17 cellular contexts compared by ENCODE assay signal in the genomic region with DNA sequence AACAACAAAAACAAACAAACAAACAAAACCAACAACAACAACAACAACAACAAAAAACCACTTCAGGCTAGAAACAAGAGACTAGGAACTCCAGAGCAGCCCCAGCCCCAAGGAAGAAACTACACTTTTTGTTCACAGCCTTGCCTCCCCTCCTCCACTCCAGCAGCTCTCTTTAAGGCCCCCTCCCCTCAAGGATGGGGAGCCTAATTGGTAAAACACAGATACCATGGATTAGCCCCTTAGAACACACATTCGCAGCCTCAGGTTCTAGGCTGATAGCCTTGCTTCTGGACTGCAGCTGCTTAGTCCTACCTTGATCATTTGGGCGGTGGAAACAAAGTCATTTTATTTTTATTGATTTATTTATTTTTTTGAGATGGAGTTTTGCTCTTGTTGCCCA. TPM values are rescaled to one million over a fixed set of nuclear protein-coding genes. Genes with fewer than 3 reads are reported as not detected.
DNase-seq lines count a peak whose midpoint lies in the region; ATAC-seq and TF ChIP-seq lines count a peak whose summit lies in the region.
"Had no signal": no experiment of that assay in that cellular context is flagged by ENCODE, and none has a peak within 500 bp of the region (broad histone marks: within the 10 kb centered on the region; RNA-seq: fewer than 3 reads in every experiment).

No MANE protein-coding gene starts in this region.

- POLR2A ChIA-PET in WTC11 (lab: Charles Lee): no interaction called here

- no peak for TF ChIP-seq POLR2A in esophagus muscularis mucosa (IDR thresholded peaks at IDR 0.05; ENCODE audit: low read depth)

- no peaks in the 10 kb centered on the region for H3K9me3 Mint-ChIP-seq in activated T-cell treated with anti-CD3 and anti-CD28 coated beads, Interleukin-2, amount 50 U/mL, for 72 hours
- no peaks in the 10 kb centered on the region for H3K9me3 Mint-ChIP-seq in WTC11

- H2AFZ ChIP-seq in osteoblast (ENCODE audit: low read length): no peak overlapping the region

- H3K79me2 ChIP-seq in osteoblast (ENCODE audit: insufficient read depth, low read length): peaks cover 94% of the 10 kb centered on the region

- H3K36me3 Mint-ChIP-seq in activated T-cell treated with anti-CD3 and anti-CD28 coated beads, Interleukin-2, amount 50 U/mL, for 72 hours (ENCODE audit: insufficient read depth in 2 of 2): peaks cover 3 to 5% of the 10 kb centered on the region in 2 donors
- peaks cover 30% of the 10 kb centered on the region for H3K36me3 Mint-ChIP-seq in WTC11

- peaks cover 81 to 98% (median 88%) of the 10 kb centered on the region in 4 donors for H3K4me1 ChIP-seq in esophagus muscularis mucosa
- peaks cover 63 to 83% of the 10 kb centered on the region in 2 donors for H3K4me1 ChIP-seq in thoracic aorta (ENCODE audit: control insufficient read depth in 1 of 2, low read depth in 2 of 2)
- H3K4me1 ChIP-seq in osteoblast (ENCODE audit: insufficient read depth, low read length): peaks cover 29% of the 10 kb centered on the region
- H3K4me1 ChIP-seq: SJCRH30 had no signal

- intact Hi-C loops in esophagus muscularis mucosa (cut with DNase I): loop anchor here (5.0 kb wide), 1 partner anchor 48 kb away; a partner anchor contains a TSS

- no peaks in the 10 kb centered on the region for H3K27me3 ChIP-seq in esophagus muscularis mucosa
- no peaks in the 10 kb centered on the region for H3K27me3 ChIP-seq in thoracic aorta (replicated peaks; ENCODE audit: insufficient read depth)
- no peaks in the 10 kb centered on the region for H3K27me3 ChIP-seq in osteoblast (ENCODE audit: insufficient read depth, low read length)
- H3K27me3 ChIP-seq: SJCRH30 had no signal

- H3K4me1 Mint-ChIP-seq in activated T-cell treated with anti-CD3 and anti-CD28 coated beads, Interleukin-2, amount 50 U/mL, for 72 hours (ENCODE audit: low read depth): peaks cover 56% of the 10 kb centered on the region
- H3K4me1 Mint-ChIP-seq in WTC11: peaks cover 40% of the 10 kb centered on the region

- WGBS in esophagus muscularis mucosa: 81% methylated on average over 2 of the region's 2 CpGs

- DNase-seq in activated T-cell treated with anti-CD3 and anti-CD28 coated beads, Interleukin-2, amount 50 U/mL, for 72 hours: no peak
- DNase-seq in activated T-cell treated with anti-CD3 and anti-CD28 coated beads for 4 hours: no peak
- no peak for DNase-seq in WTC11 (ENCODE audit: low spot score)
- no peak for DNase-seq in esophagus muscularis mucosa (ENCODE audit: extremely low spot score)
- no peak for DNase-seq in thoracic aorta (ENCODE audit: low spot score)
- no peak for DNase-seq in osteoblast (ENCODE audit: insufficient read length, low spot score, missing footprints)
- DNase-seq in DMS153 (lab: John Stamatoyannopoulos, UW): no peak
- DNase-seq: activated CD8-positive, alpha-beta memory T cell treated with anti-CD3 and anti-CD28 coated beads, Interleukin-2, amount 10 ng/mL, durations not matched to agents 7 days and 5 days; activated naive CD4-positive, alpha-beta T cell treated with anti-CD3 and anti-CD28 coated beads, Interleukin-2, amount 50 U/mL, for 16 hours; COR-L47; NCI-H2029 treated with DMSO at 0.1 percent for 48 hours; NCI-H524 treated with DMSO at 0.1 percent for 48 hours; posterior cingulate gyrus; stimulated activated CD4-positive, alpha-beta T cell treated with anti-CD3 and anti-CD28 coated beads, Interleukin-12 subunit alpha, Interleukin-12 subunit beta, amount 100 ng/mL, for 4 hours; stimulated activated naive CD4-positive, alpha-beta T cell treated with Interleukin-2 at 50 U/mL for 16 hours had no signal

- H3K4me3 Mint-ChIP-seq in activated T-cell treated with anti-CD3 and anti-CD28 coated beads, Interleukin-2, amount 50 U/mL, for 72 hours: no peak overlapping the region
- H3K4me3 Mint-ChIP-seq in WTC11: no peak overlapping the region
- H3K4me3 Mint-ChIP-seq: activated CD8-positive, alpha-beta memory T cell treated with anti-CD3 and anti-CD28 coated beads, Interleukin-2, amount 10 ng/mL, durations not matched to agents 7 days and 5 days had no signal

- H4K20me1 ChIP-seq in osteoblast (ENCODE audit: insufficient read depth, low read length): peaks cover 87% of the 10 kb centered on the region

- H3K27me3 Mint-ChIP-seq in activated T-cell treated with anti-CD3 and anti-CD28 coated beads, Interleukin-2, amount 50 U/mL, for 72 hours (ENCODE audit: low read depth): no peaks in the 10 kb centered on the region
- no peaks in the 10 kb centered on the region for H3K27me3 Mint-ChIP-seq in WTC11 (ENCODE audit: low read depth)
- H3K27me3 Mint-ChIP-seq: activated CD8-positive, alpha-beta memory T cell treated with anti-CD3 and anti-CD28 coated beads, Interleukin-2, amount 10 ng/mL, durations not matched to agents 7 days and 5 days had no signal

- H3K27ac ChIP-seq in esophagus muscularis mucosa (replicated peaks in 1 of 4) (peak overlapping the region; percentile 46 to 100 (median 70)), thoracic aorta (peak overlapping the region; percentile 27 to 61), osteoblast (ENCODE audit: low read depth, low read length) (no peak overlapping the region)
- H3K27ac ChIP-seq: SJCRH30 had no signal

- H3K4me3 ChIP-seq in esophagus muscularis mucosa (peak overlapping the region in 1 of 4 donors; percentile 26), thoracic aorta (no peak overlapping the region), osteoblast (ENCODE audit: insufficient read depth, low read length) (no peak overlapping the region)
- H3K4me3 ChIP-seq: SJCRH30 had no signal

- no peak for ATAC-seq in activated T-cell treated with anti-CD3 and anti-CD28 coated beads, Interleukin-2, amount 50 U/mL, for 72 hours (replicated peaks in 1 of 2)
- ATAC-seq in WTC11: no peak
- ATAC-seq in thoracic aorta (ENCODE audit: insufficient number of reproducible peaks, low FRiP score, low read depth): no peak
- no peak for ATAC-seq in GM18520 (IDR thresholded peaks at IDR 0.05; ENCODE audit: unreplicated experiment)
- ATAC-seq: activated CD8-positive, alpha-beta memory T cell treated with anti-CD3 and anti-CD28 coated beads, Interleukin-2, amount 10 ng/mL, durations not matched to agents 7 days and 5 days had no signal

- H3K36me3 ChIP-seq in esophagus muscularis mucosa (peaks cover 40 to 55% (median 41%) of the 10 kb centered on the region in 4 donors), thoracic aorta (peaks cover 41% of the 10 kb centered on the region), osteoblast (ENCODE audit: insufficient read depth, low read length) (peaks cover 43% of the 10 kb centered on the region)

- no peak for TF ChIP-seq EP300 in esophagus muscularis mucosa (IDR thresholded peaks at IDR 0.05)

- CTCF ChIA-PET in WTC11 (lab: Charles Lee): interaction anchor here (0.7 to 2.1 kb wide), 3 partner anchors 9 to 66 kb away, joined by 3 to 6 read pairs (median 4); no protein-coding TSS in a partner anchor

- TF ChIP-seq CTCF in WTC11 (IDR thresholded peaks at IDR 0.05) (no peak), esophagus muscularis mucosa (IDR thresholded peaks at IDR 0.05) (no peak), thoracic aorta (IDR thresholded peaks at IDR 0.05) (no peak), osteoblast (IDR thresholded peaks at IDR 0.05; ENCODE audit: extremely low read depth, low read depth, low read length) (no peak)

- H3K9me3 ChIP-seq in esophagus muscularis mucosa: no peaks in the 10 kb centered on the region
- H3K9me3 ChIP-seq in thoracic aorta: no peaks in the 10 kb centered on the region
- H3K9me3 ChIP-seq in osteoblast (ENCODE audit: low read depth, low read length): no peaks in the 10 kb centered on the region
- H3K9me3 ChIP-seq: SJCRH30 had no signal

- H3K27ac Mint-ChIP-seq in activated T-cell treated with anti-CD3 and anti-CD28 coated beads, Interleukin-2, amount 50 U/mL, for 72 hours: peak overlapping the region; percentile 60
- H3K27ac Mint-ChIP-seq in WTC11: peak overlapping the region; percentile 86; the same call in 1 of the 2 replicates

- no peak overlapping the region for H3K4me2 ChIP-seq in osteoblast (ENCODE audit: insufficient read depth, low read length)

TF ChIP-seq in WTC11, 78 proteins besides CTCF, POLR2A, EP300 and RAD21 (continues in another document):
- no peak for TF ChIP-seq ETV6 (CRISPR knock-in tag; IDR thresholded peaks at IDR 0.05)
- TF ChIP-seq, protein P1, sequence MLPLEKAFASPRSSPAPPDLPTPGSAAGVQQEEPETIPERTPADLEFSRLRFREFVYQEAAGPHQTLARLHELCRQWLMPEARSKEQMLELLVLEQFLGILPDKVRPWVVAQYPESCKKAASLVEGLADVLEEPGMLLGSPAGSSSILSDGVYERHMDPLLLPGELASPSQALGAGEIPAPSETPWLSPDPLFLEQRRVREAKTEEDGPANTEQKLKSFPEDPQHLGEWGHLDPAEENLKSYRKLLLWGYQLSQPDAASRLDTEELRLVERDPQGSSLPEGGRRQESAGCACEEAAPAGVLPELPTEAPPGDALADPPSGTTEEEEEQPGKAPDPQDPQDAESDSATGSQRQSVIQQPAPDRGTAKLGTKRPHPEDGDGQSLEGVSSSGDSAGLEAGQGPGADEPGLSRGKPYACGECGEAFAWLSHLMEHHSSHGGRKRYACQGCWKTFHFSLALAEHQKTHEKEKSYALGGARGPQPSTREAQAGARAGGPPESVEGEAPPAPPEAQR (CRISPR knock-in tag; IDR thresholded peaks at IDR 0.05): no peak

RNA-seq across cellular contexts. Expression of a gene that starts 11.9 kb away (rescaled TPM):
- total RNA-seq in activated T-cell treated with anti-CD3 and anti-CD28 coated beads, Interleukin-2, amount 50 U/mL, for 72 hours: 1 to 10 TPM; 4.8 to 5.5 TPM
- total RNA-seq in WTC11 (2021): 0.42 to 0.78 TPM (median 0.57 TPM) in 3 replicates
- total RNA-seq in esophagus muscularis mucosa: 1 to 10 TPM; 2.2 to 5.8 (median 2.8) TPM
- 10 to 100 TPM in 1 of 2 donors, 1 to 10 TPM in 1; 2.2 to 15.3 TPM for total RNA-seq in thoracic aorta
- total RNA-seq in osteoblast: 5.4 and 7.1 TPM in 2 replicates

RNA-seq across cellular contexts. Expression of a gene that starts 16.1 kb away (rescaled TPM):
- total RNA-seq in activated T-cell treated with anti-CD3 and anti-CD28 coated beads, Interleukin-2, amount 50 U/mL, for 72 hours: 100 to 1,000 TPM; 108 to 109 TPM
- total RNA-seq in WTC11 (2021): 97.0 to 122 TPM (median 101 TPM) in 3 replicates
- 100 to 1,000 TPM; 127 to 249 (median 196) TPM for total RNA-seq in esophagus muscularis mucosa
- 100 to 1,000 TPM; 170 to 222 TPM for total RNA-seq in thoracic aorta
- total RNA-seq in osteoblast: 105 and 116 TPM in 2 replicates

RNA-seq across cellular contexts. Expression of a gene that starts 47.8 kb away (rescaled TPM):
- total RNA-seq in activated T-cell treated with anti-CD3 and anti-CD28 coated beads, Interleukin-2, amount 50 U/mL, for 72 hours: 10 to 100 TPM; 30.4 to 30.9 TPM
- 48.6 to 49.5 TPM (median 48.7 TPM) in 3 replicates for total RNA-seq in WTC11 (2021)
- 10 to 100 TPM; 17.6 to 38.4 (median 29.2) TPM for total RNA-seq in esophagus muscularis mucosa
- 10 to 100 TPM; 15.4 to 19.3 TPM for total RNA-seq in thoracic aorta
- 18.1 and 18.3 TPM in 2 replicates for total RNA-seq in osteoblast

RNA-seq across cellular contexts. Expression of a gene that starts 58.0 kb away (rescaled TPM):
- total RNA-seq in activated T-cell treated with anti-CD3 and anti-CD28 coated beads, Interleukin-2, amount 50 U/mL, for 72 hours: 1 to 10 TPM; 4.9 to 6.9 TPM
- total RNA-seq in WTC11 (2021) (3.2 to 3.8 TPM (median 3.3 TPM) in 3 replicates), esophagus muscularis mucosa (10 to 100 TPM in 2 of 4 donors, 1 to 10 TPM in 2; 6.6 to 13.2 (median 10.0) TPM), thoracic aorta (1 to 10 TPM; 7.0 to 9.7 TPM), osteoblast (8.3 and 8.8 TPM in 2 replicates)

RNA-seq across cellular contexts. Expression of a gene that starts 58.5 kb away (rescaled TPM):
- total RNA-seq in activated T-cell treated with anti-CD3 and anti-CD28 coated beads, Interleukin-2, amount 50 U/mL, for 72 hours: 10 to 100 TPM; 18.7 TPM
- total RNA-seq in WTC11 (2021): 25.5 to 31.7 TPM (median 28.6 TPM) in 3 replicates
- total RNA-seq in esophagus muscularis mucosa: 1 to 10 TPM; 4.2 to 9.8 (median 5.7) TPM
- total RNA-seq in thoracic aorta: 10 to 100 TPM; 10.4 to 13.5 TPM
- total RNA-seq in osteoblast: 2.9 TPM in 2 replicates
